In genomic region chr14:56659964-56660551, GRCh38 we compare ENCODE assay signal across 9 cellular contexts.
DNase-seq lines count a peak whose midpoint lies in the region; ATAC-seq and TF ChIP-seq lines count a peak whose summit lies in the region.
"Had no signal": no experiment of that assay in that cellular context is flagged by ENCODE, and none has a peak within 500 bp of the region (broad histone marks: within the 10 kb centered on the region; RNA-seq: fewer than 3 reads in every experiment).

No MANE protein-coding gene starts in this region.

- DNase-seq in ELR (ENCODE audit: low read depth) (peak; percentile 61), HuH-7 (ENCODE audit: low spot score) (peak; percentile 73), NOMO-1 treated with dmso at 0.1 percent for 144 hours (lab: John Stamatoyannopoulos, UW; ENCODE audit: unreplicated experiment) (peak; percentile 3), epithelial cell of proximal tubule (ENCODE audit: low read depth) (no peak), non-pigmented ciliary epithelial cell (ENCODE audit: low read depth) (peak; percentile 22)
- DNase-seq: activated B cell treated with CpG ODN at 0.5 μM for 24 hours had no signal

- no peak for ATAC-seq in GM19324 (IDR thresholded peaks at IDR 0.05; ENCODE audit: low FRiP score, unreplicated experiment)
- no peak for ATAC-seq in GM18861 (IDR thresholded peaks at IDR 0.05; ENCODE audit: unreplicated experiment)
- ATAC-seq in GM21717 (IDR thresholded peaks at IDR 0.05; ENCODE audit: unreplicated experiment): no peak

- no peak overlapping the region for H3K4me3 ChIP-seq in epithelial cell of proximal tubule (ENCODE audit: low read depth, low read length)

- TF ChIP-seq CTCF in epithelial cell of proximal tubule (conservative IDR thresholded peaks at IDR 0.05; ENCODE audit: low read depth, low read length): peak; percentile 84
